ENCODE assay signal across 9 cellular contexts in the genomic region with DNA sequence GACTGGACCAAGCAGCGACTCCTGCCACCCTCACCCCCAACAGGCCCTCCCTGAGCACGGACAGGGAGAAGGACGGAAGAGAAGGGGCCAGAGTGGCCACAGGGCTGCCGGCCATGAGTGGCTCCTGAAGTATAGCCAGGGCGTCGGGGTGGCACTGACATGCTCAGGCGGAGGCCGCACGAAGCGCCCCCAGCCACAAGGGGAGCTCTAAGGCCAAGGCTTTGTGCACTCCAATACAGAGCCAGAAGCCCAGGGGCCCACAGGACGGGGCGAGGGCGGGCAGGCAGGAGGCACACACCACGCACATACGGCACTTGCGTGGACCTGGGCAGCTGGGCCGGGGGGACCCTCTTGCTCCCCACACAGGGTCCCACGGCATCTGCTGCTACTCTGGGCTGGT. TPM values are rescaled to one million over a fixed set of nuclear protein-coding genes. Genes with fewer than 3 reads are reported as not detected.
DNase-seq lines count a peak whose midpoint lies in the region; ATAC-seq, FAIRE-seq and TF ChIP-seq lines count a peak whose summit lies in the region.
"Had no signal": no experiment of that assay in that cellular context is flagged by ENCODE, and none has a peak within 500 bp of the region (broad histone marks: within the 10 kb centered on the region; RNA-seq: fewer than 3 reads in every experiment).

No MANE protein-coding gene starts in this region.

- no peaks in the 10 kb centered on the region for H3K79me2 ChIP-seq in SU-DHL-6 (ENCODE audit: insufficient read depth, low read length)

- H3K9me3 Mint-ChIP-seq in glutamatergic neuron (ENCODE audit: unreplicated experiment), result peaks cover 5% of the 10 kb centered on the region

- peak; percentile 41 for DNase-seq in stimulated activated CD4-positive, alpha-beta T cell treated with anti-CD3 and anti-CD28 coated beads, Interleukin-12 subunit alpha, Interleukin-12 subunit beta, amount 100 ng/mL, for 4 hours
- DNase-seq in stimulated activated CD4-positive, alpha-beta T cell treated with anti-CD3 and anti-CD28 coated beads, Interleukin-2, amount 100 ng/mL, for 48 hours, result no peak
- peak; percentile 56 for DNase-seq in glutamatergic neuron
- DNase-seq in upper lobe of right lung, result no peak
- DNase-seq in NCI-H2107 (lab: John Stamatoyannopoulos, UW), result no peak
- no peak for DNase-seq in HTR-8/SVneo (ENCODE audit: insufficient read length, low spot score)
- DNase-seq in kidney tubule cell (ENCODE audit: low spot score), result no peak

- TF ChIP-seq CTCF in SU-DHL-6 (IDR thresholded peaks at IDR 0.05; ENCODE audit: insufficient read depth, low read length, poor library complexity, severe bottlenecking) (peak; percentile 37), glutamatergic neuron (IDR thresholded peaks at IDR 0.05; ENCODE audit: partially characterized antibody, unreplicated experiment) (peak; percentile 41), upper lobe of right lung (IDR thresholded peaks at IDR 0.05) (peak; percentile 20)

- no peak overlapping the region for H3K9ac ChIP-seq in SU-DHL-6 (ENCODE audit: low read length)

- H2AFZ ChIP-seq in SU-DHL-6 (ENCODE audit: low read depth, low read length, severe bottlenecking), result no peak overlapping the region

- intact Hi-C loops in upper lobe of right lung (cut with DNase I), result no loop called here

- H3K36me3 Mint-ChIP-seq in glutamatergic neuron (ENCODE audit: unreplicated experiment), result peaks cover 6% of the 10 kb centered on the region

- peak; percentile 29 for ATAC-seq in upper lobe of right lung

- no peaks in the 10 kb centered on the region for H3K27me3 ChIP-seq in SU-DHL-6 (ENCODE audit: low read length)
- H3K27me3 ChIP-seq in upper lobe of right lung, result no peaks in the 10 kb centered on the region

- no peak for FAIRE-seq in HTR-8/SVneo (lab: Jason Lieb, UNC)
- FAIRE-seq: TTC549 had no signal

- no peaks in the 10 kb centered on the region for H3K36me3 ChIP-seq in SU-DHL-6 (ENCODE audit: low read length)
- peaks cover 30% of the 10 kb centered on the region for H3K36me3 ChIP-seq in upper lobe of right lung

- no peaks in the 10 kb centered on the region; the same call in 1 of the 2 replicates for H4K20me1 ChIP-seq in SU-DHL-6 (ENCODE audit: low read depth, low read length)

- no peak overlapping the region for H3K4me2 ChIP-seq in SU-DHL-6 (ENCODE audit: low read depth, low read length, poor library complexity, severe bottlenecking)

- peaks cover 5% of the 10 kb centered on the region for H3F3A ChIP-seq in SU-DHL-6 (ENCODE audit: insufficient read depth)

- peaks cover 36% of the 10 kb centered on the region for H3K4me1 ChIP-seq in upper lobe of right lung

- peaks cover 14% of the 10 kb centered on the region for H3K4me1 Mint-ChIP-seq in glutamatergic neuron (ENCODE audit: low read depth, unreplicated experiment)

- H3K27ac Mint-ChIP-seq in glutamatergic neuron (ENCODE audit: unreplicated experiment), result no peak overlapping the region

- H3K27me3 Mint-ChIP-seq in glutamatergic neuron (ENCODE audit: unreplicated experiment), result peaks cover 11% of the 10 kb centered on the region

- H3K27ac ChIP-seq in SU-DHL-6 (ENCODE audit: low read depth, low read length) (no peak overlapping the region), upper lobe of right lung (no peak overlapping the region)

- H3K9me2 ChIP-seq in SU-DHL-6 (replicated peaks; ENCODE audit: insufficient read depth, low read length), result no peaks in the 10 kb centered on the region

- H3K4me3 ChIP-seq in SU-DHL-6 (ENCODE audit: insufficient read depth, low read length, poor library complexity, severe bottlenecking) (no peak overlapping the region), upper lobe of right lung (no peak overlapping the region)

- H3K9me3 ChIP-seq in SU-DHL-6 (ENCODE audit: insufficient read depth, low read length) (no peaks in the 10 kb centered on the region), upper lobe of right lung (no peaks in the 10 kb centered on the region)

- no peak overlapping the region for H3K4me3 Mint-ChIP-seq in glutamatergic neuron (ENCODE audit: unreplicated experiment)

RNA-seq across cellular contexts. Expression of a gene that starts 52.0 kb away (rescaled TPM):
- total RNA-seq in glutamatergic neuron (ENCODE audit: unreplicated experiment) (not detected), upper lobe of right lung (198 TPM)

Comparison
In these comparisons a context has a peak if more than half of its experiments do, and no peak if none do; other contexts are left out.
1. DNase-seq: peak in stimulated activated CD4-positive, alpha-beta T cell treated with anti-CD3 and anti-CD28 coated beads, Interleukin-12 subunit alpha, Interleukin-12 subunit beta, amount 100 ng/mL, for 4 hours (single experiment) and glutamatergic neuron (single experiment); none in stimulated activated CD4-positive, alpha-beta T cell treated with anti-CD3 and anti-CD28 coated beads, Interleukin-2, amount 100 ng/mL, for 48 hours (0 of 2), upper lobe of right lung (single experiment), NCI-H2107 (single experiment), HTR-8/SVneo (single experiment) and kidney tubule cell (single experiment).
2. RNA of a gene that starts 52.0 kb away (total RNA-seq): 198 TPM in upper lobe of right lung (single experiment); not detected in glutamatergic neuron (single experiment); every median in the first group is over 100 times any median in the second.
3. Peak in every context shown above with its lines, with median percentiles within 50 percentile points of each other: CTCF ChIP-seq.